Comparison of ENCODE assay signal across 8 cellular contexts in the genomic region with DNA sequence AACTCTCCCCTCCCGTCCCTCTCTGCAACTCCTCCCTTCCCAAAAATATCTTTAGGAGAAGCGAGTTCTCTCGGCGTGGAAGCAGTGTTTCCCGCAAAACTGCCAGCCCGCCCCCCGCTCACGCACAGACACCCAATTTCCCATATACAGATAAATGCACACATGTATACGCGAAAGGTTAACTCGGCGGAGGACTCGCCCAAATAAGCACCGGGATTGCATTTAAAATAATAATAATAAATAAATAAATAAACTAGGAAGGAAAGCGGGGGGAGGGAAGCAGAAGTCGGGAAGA.
DNase-seq lines count a peak whose midpoint lies in the region; ATAC-seq and TF ChIP-seq lines count a peak whose summit lies in the region.

No MANE protein-coding gene starts in this region.

- H3K27me3 ChIP-seq in AG04450 (ENCODE audit: control insufficient read depth, insufficient read depth, low read length): no peaks in the 10 kb centered on the region
- peaks cover 42% of the 10 kb centered on the region for H3K27me3 ChIP-seq in HUES6 (ENCODE audit: control insufficient read depth, insufficient read depth, low read length)
- no peaks in the 10 kb centered on the region for H3K27me3 ChIP-seq in muscle layer of duodenum (ENCODE audit: low read depth, low read length)

- no peaks in the 10 kb centered on the region for H3K36me3 ChIP-seq in HUES6 (ENCODE audit: control insufficient read depth, insufficient read depth, low read length)
- no peaks in the 10 kb centered on the region for H3K36me3 ChIP-seq in muscle layer of duodenum (ENCODE audit: control insufficient read depth in 1 of 2, insufficient read depth in 2 of 2, low read length in 2 of 2)

- peak overlapping the region; percentile 69 for H3K4me3 ChIP-seq in AG04450 (ENCODE audit: low read depth, low read length)
- peak overlapping the region; percentile 63 for H3K4me3 ChIP-seq in HUES6 (ENCODE audit: low read depth, low read length)
- H3K4me3 ChIP-seq in coronary artery: peak overlapping the region; percentile 82
- H3K4me3 ChIP-seq in muscle layer of duodenum (ENCODE audit: low read depth in 1 of 2, low read length in 2 of 2): peak overlapping the region; percentile 72 to 73

- no peak for ATAC-seq in HG02840 (IDR thresholded peaks at IDR 0.05; ENCODE audit: low FRiP score, unreplicated experiment)

- POLR2A ChIA-PET in AG04450 (lab: Yijun Ruan, JAX): no interaction called here

- DNase-seq in AG04450 (ENCODE audit: low read depth, low spot score): no peak
- DNase-seq in coronary artery (ENCODE audit: low spot score): no peak
- DNase-seq in NCI-H69 (lab: John Stamatoyannopoulos, UW): no peak
- DNase-seq in AG08395 (ENCODE audit: low spot score): no peak
- no peak for DNase-seq in COLO668 (lab: John Stamatoyannopoulos, UW; ENCODE audit: unreplicated experiment)

- CTCF ChIA-PET in AG04450 (lab: Charles Lee): interaction anchor here (0.9 to 1.3 kb wide), 2 partner anchors 11 to 15 kb away, joined by 4 to 16 read pairs; no protein-coding TSS in a partner anchor

- H3K4me1 ChIP-seq in HUES6 (ENCODE audit: control insufficient read depth, insufficient read depth, low read length) (peaks cover 14% of the 10 kb centered on the region), muscle layer of duodenum (ENCODE audit: control insufficient read depth in 1 of 2, insufficient read depth in 2 of 2, low read length in 2 of 2) (peaks cover 0 to 11% of the 10 kb centered on the region in 2 donors)

- H3K9ac ChIP-seq in HUES6 (ENCODE audit: low read length): peak overlapping the region; percentile 70

- H3K27ac ChIP-seq in AG04450 (ENCODE audit: low read depth, low read length): no peak overlapping the region
- no peak overlapping the region for H3K27ac ChIP-seq in HUES6 (ENCODE audit: low read depth, low read length)
- H3K27ac ChIP-seq in coronary artery: no peak overlapping the region
- no peak overlapping the region for H3K27ac ChIP-seq in muscle layer of duodenum (ENCODE audit: low read length)

- TF ChIP-seq CTCF in AG04450 (IDR thresholded peaks at IDR 0.05; ENCODE audit: low read depth, low read length): no peak
- no peak for TF ChIP-seq CTCF in coronary artery (IDR thresholded peaks at IDR 0.05)

- no peaks in the 10 kb centered on the region for H3K9me3 ChIP-seq in AG04450 (ENCODE audit: control insufficient read depth, insufficient read depth, low read length)
- no peaks in the 10 kb centered on the region for H3K9me3 ChIP-seq in HUES6 (ENCODE audit: control insufficient read depth, insufficient read depth, low read depth, low read length)
- H3K9me3 ChIP-seq in muscle layer of duodenum (ENCODE audit: control insufficient read depth in 1 of 2, low read length in 2 of 2): no peaks in the 10 kb centered on the region
